In the genomic region with DNA sequence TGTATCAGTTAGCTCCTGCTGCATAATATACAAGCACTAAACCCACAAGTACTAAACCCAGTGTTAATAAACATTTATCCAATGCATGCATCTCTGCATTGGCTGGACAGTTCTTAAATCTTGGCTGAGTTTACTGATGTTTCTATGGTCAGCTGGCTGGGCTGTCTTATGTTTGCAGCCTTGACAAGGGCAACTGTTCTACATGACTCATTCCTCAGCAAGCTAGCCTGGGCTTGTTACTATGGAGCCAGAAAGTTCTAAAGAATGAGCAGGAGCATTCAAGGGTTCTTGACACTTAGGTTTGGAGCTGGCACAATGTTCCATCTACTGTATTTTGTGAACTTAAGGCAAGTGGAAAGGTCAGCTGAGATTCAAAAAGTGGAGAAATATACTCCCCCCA, we compare ENCODE assay signal across 16 cellular contexts.
"Had no signal": no experiment of that assay in that cellular context is flagged by ENCODE, and none has a peak within 500 bp of the region (broad histone marks: within the 10 kb centered on the region; RNA-seq: fewer than 3 reads in every experiment).

No MANE protein-coding gene starts in this region.

- H3K4me3 ChIP-seq: esophagus squamous epithelium, hepatocyte, mucosa of descending colon, ovary, right atrium auricular region, sigmoid colon had no signal

- H3K36me3 ChIP-seq: esophagus squamous epithelium, neutrophil, ovary, right atrium auricular region, sigmoid colon had no signal

- H3K27ac ChIP-seq: esophagus squamous epithelium, foreskin keratinocyte, hepatocyte, neutrophil, ovary, right atrium auricular region, sigmoid colon had no signal

- H3K4me1 ChIP-seq: esophagus squamous epithelium, foreskin keratinocyte, right atrium auricular region, sigmoid colon had no signal

- ATAC-seq: effector memory CD8-positive, alpha-beta T cell; foreskin keratinocyte; left colon; mucosa of descending colon; naive thymus-derived CD8-positive, alpha-beta T cell had no signal

- H3K27me3 ChIP-seq: esophagus squamous epithelium, foreskin keratinocyte, hepatocyte, neutrophil, ovary, right atrium auricular region, sigmoid colon had no signal

- DNase-seq: effector memory CD8-positive, alpha-beta T cell; esophagus squamous epithelium; left colon; mammary epithelial cell; mucosa of descending colon; naive thymus-derived CD8-positive, alpha-beta T cell; ovary; sigmoid colon; small intestine; stimulated activated CD4-positive, alpha-beta T cell treated with anti-CD3 and anti-CD28 coated beads, Interleukin-12 subunit alpha, Interleukin-12 subunit beta, amount 100 ng/mL, for 4 hours; stimulated activated CD4-positive, alpha-beta T cell treated with anti-CD3 and anti-CD28 coated beads, Interleukin-2, amount 100 ng/mL, for 48 hours; stimulated activated naive CD4-positive, alpha-beta T cell treated with Interleukin-2 at 50 U/mL for 16 hours had no signal

- H3K9me3 ChIP-seq: esophagus squamous epithelium, mucosa of descending colon, neutrophil, ovary, right atrium auricular region had no signal
